34 cellular contexts compared by ENCODE assay signal in genomic region chr13:83386609-83387008, GRCh38.
"Had no signal": no experiment of that assay in that cellular context is flagged by ENCODE, and none has a peak within 500 bp of the region (broad histone marks: within the 10 kb centered on the region; RNA-seq: fewer than 3 reads in every experiment).

No MANE protein-coding gene starts in this region.

- FAIRE-seq: astrocyte, bronchial epithelial cell, colon, frontal cortex had no signal

- H3K9me3 ChIP-seq: esophagus muscularis mucosa had no signal

- H3K27ac ChIP-seq: brain microvascular endothelial cell, esophagus muscularis mucosa had no signal

- H3K27ac Mint-ChIP-seq: activated CD4-positive, alpha-beta memory T cell treated with anti-CD3 and anti-CD28 coated beads for 36 hours; activated CD4-positive, alpha-beta T cell treated with anti-CD3 and anti-CD28 coated beads for 36 hours; activated CD4-positive, alpha-beta T cell treated with anti-CD3 and anti-CD28 coated beads, Interleukin-2, amount 10 ng/mL, durations not matched to agents 24 days and 14 days; activated CD8-positive, alpha-beta memory T cell treated with anti-CD3 and anti-CD28 coated beads, Interleukin-2, amount 10 ng/mL, durations not matched to agents 7 days and 5 days; activated CD8-positive, alpha-beta T cell treated with anti-CD3 and anti-CD28 coated beads, Interleukin-2, amount 10 ng/mL, durations not matched to agents 7 days and 5 days; activated naive CD8-positive, alpha-beta T cell; activated T-cell treated with anti-CD3 and anti-CD28 coated beads, Interleukin-2, amount 50 U/mL, for 72 hours; effector memory CD8-positive, alpha-beta T cell; T-helper 17 cell; T-helper 2 cell treated with Interferon-gamma antibody and Interleukin-4, amounts not matched to agents 5 μg/mL and 100 μg/mL, for 36 hours had no signal

- H3K4me3 ChIP-seq: esophagus muscularis mucosa had no signal

- ATAC-seq: activated CD4-positive, alpha-beta T cell treated with anti-CD3 and anti-CD28 coated beads for 36 hours; activated CD8-positive, alpha-beta memory T cell treated with anti-CD3 and anti-CD28 coated beads, Interleukin-2, amount 10 ng/mL, durations not matched to agents 7 days and 5 days; activated CD8-positive, alpha-beta T cell treated with anti-CD3 and anti-CD28 coated beads, Interleukin-2, amount 10 ng/mL, durations not matched to agents 7 days and 5 days; activated T-cell treated with anti-CD3 and anti-CD28 coated beads, Interleukin-2, amount 50 U/mL, for 72 hours; effector memory CD8-positive, alpha-beta T cell; T-helper 17 cell had no signal

- DNase-seq: activated CD4-positive, alpha-beta memory T cell treated with anti-CD3 and anti-CD28 coated beads for 36 hours; activated CD4-positive, alpha-beta T cell treated with anti-CD3 and anti-CD28 coated beads for 36 hours; activated CD4-positive, alpha-beta T cell treated with anti-CD3 and anti-CD28 coated beads, Interleukin-2, amount 10 ng/mL, durations not matched to agents 24 days and 14 days; activated CD4-positive, CD25-positive, alpha-beta regulatory T cell; activated CD4-positive, CD25-positive, alpha-beta regulatory T cell treated with anti-CD3 and anti-CD28 coated beads, Interleukin-2, amount 50 U/mL, for 72 hours; activated CD8-positive, alpha-beta memory T cell treated with anti-CD3 and anti-CD28 coated beads, Interleukin-2, amount 10 ng/mL, durations not matched to agents 7 days and 5 days; activated CD8-positive, alpha-beta memory T cell treated with anti-CD3 and anti-CD28 coated beads, Interleukin-2, amount 50 U/mL, for 4 hours; activated CD8-positive, alpha-beta T cell treated with anti-CD3 and anti-CD28 coated beads, Interleukin-2, amount 10 ng/mL, durations not matched to agents 7 days and 5 days; activated gamma-delta T cell treated with Interleukin-2 at 50 U/mL for 16 hours; activated naive CD4-positive, alpha-beta T cell treated with anti-CD3 and anti-CD28 coated beads, Interleukin-2, amount 50 U/mL, for 16 hours; activated naive CD4-positive, alpha-beta T cell treated with Interleukin-2 at 50 U/mL for 16 hours; activated T-cell treated with anti-CD3 and anti-CD28 coated beads, Interleukin-2, amount 50 U/mL, for 1 hour; activated T-cell treated with anti-CD3 and anti-CD28 coated beads, Interleukin-2, amount 50 U/mL, for 72 hours; amniotic stem cell; anterior cingulate cortex; brain microvascular endothelial cell; cortex of kidney; dermis blood vessel endothelial cell; effector CD4-positive, alpha-beta T cell; effector memory CD8-positive, alpha-beta T cell; erythroblast; foreskin fibroblast; head of caudate nucleus; T-helper 1 cell; T-helper 17 cell; T1000 had no signal

- H3K27me3 ChIP-seq: brain microvascular endothelial cell, esophagus muscularis mucosa had no signal

- H3K4me1 ChIP-seq: esophagus muscularis mucosa had no signal

- H3K36me3 Mint-ChIP-seq: activated CD4-positive, alpha-beta memory T cell treated with anti-CD3 and anti-CD28 coated beads for 36 hours; activated CD8-positive, alpha-beta memory T cell treated with anti-CD3 and anti-CD28 coated beads, Interleukin-2, amount 10 ng/mL, durations not matched to agents 7 days and 5 days; activated naive CD8-positive, alpha-beta T cell had no signal

- H3K9me3 Mint-ChIP-seq: activated CD4-positive, alpha-beta memory T cell treated with anti-CD3 and anti-CD28 coated beads for 36 hours; activated CD4-positive, alpha-beta T cell treated with anti-CD3 and anti-CD28 coated beads, Interleukin-2, amount 10 ng/mL, durations not matched to agents 24 days and 14 days had no signal

- H3K27me3 Mint-ChIP-seq: activated CD4-positive, alpha-beta memory T cell treated with anti-CD3 and anti-CD28 coated beads for 36 hours; activated CD4-positive, alpha-beta T cell treated with anti-CD3 and anti-CD28 coated beads for 36 hours; activated CD4-positive, alpha-beta T cell treated with anti-CD3 and anti-CD28 coated beads, Interleukin-2, amount 10 ng/mL, durations not matched to agents 24 days and 14 days; activated CD8-positive, alpha-beta memory T cell treated with anti-CD3 and anti-CD28 coated beads, Interleukin-2, amount 10 ng/mL, durations not matched to agents 7 days and 5 days; activated naive CD8-positive, alpha-beta T cell; central memory CD8-positive, alpha-beta T cell; effector memory CD8-positive, alpha-beta T cell; T-helper 17 cell had no signal

- H3K36me3 ChIP-seq: brain microvascular endothelial cell, esophagus muscularis mucosa had no signal

- H3K4me1 Mint-ChIP-seq: activated CD4-positive, alpha-beta T cell treated with anti-CD3 and anti-CD28 coated beads for 36 hours; activated CD4-positive, alpha-beta T cell treated with anti-CD3 and anti-CD28 coated beads, Interleukin-2, amount 10 ng/mL, durations not matched to agents 24 days and 14 days; activated CD8-positive, alpha-beta memory T cell treated with anti-CD3 and anti-CD28 coated beads, Interleukin-2, amount 10 ng/mL, durations not matched to agents 7 days and 5 days; central memory CD8-positive, alpha-beta T cell; T-helper 17 cell had no signal

- H3K4me3 Mint-ChIP-seq: activated CD4-positive, alpha-beta memory T cell treated with anti-CD3 and anti-CD28 coated beads for 36 hours; activated CD4-positive, alpha-beta T cell treated with anti-CD3 and anti-CD28 coated beads for 36 hours; activated CD4-positive, alpha-beta T cell treated with anti-CD3 and anti-CD28 coated beads, Interleukin-2, amount 10 ng/mL, durations not matched to agents 24 days and 14 days; activated CD8-positive, alpha-beta memory T cell treated with anti-CD3 and anti-CD28 coated beads, Interleukin-2, amount 10 ng/mL, durations not matched to agents 7 days and 5 days; activated CD8-positive, alpha-beta T cell treated with anti-CD3 and anti-CD28 coated beads, Interleukin-2, amount 10 ng/mL, durations not matched to agents 7 days and 5 days; activated naive CD8-positive, alpha-beta T cell; activated T-cell treated with anti-CD3 and anti-CD28 coated beads, Interleukin-2, amount 50 U/mL, for 72 hours; central memory CD8-positive, alpha-beta T cell; effector memory CD8-positive, alpha-beta T cell; T-helper 17 cell; T-helper 2 cell treated with Interferon-gamma antibody and Interleukin-4, amounts not matched to agents 5 μg/mL and 100 μg/mL, for 36 hours had no signal
